In the genomic region with DNA sequence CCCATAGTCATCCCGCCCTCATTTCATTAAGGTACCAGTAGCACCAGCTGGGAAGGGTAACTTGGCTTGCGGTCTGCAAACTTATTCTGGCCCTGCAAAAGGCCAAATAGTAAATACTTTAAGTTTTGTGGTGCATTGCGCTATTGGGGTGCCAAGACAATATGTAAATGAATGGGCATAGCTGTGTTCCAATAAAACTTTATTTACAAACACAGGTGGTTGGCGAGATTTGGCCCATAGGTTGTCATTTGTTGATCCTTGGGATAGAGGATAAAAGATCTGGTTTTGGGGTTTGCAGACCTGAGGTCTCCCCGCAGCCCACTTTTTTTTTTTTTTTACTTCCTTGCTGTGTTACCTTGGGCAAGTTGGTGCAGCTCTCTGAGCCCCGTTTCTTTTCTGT, we compare ENCODE assay signal across 8 cellular contexts.
"Had no signal": no experiment of that assay in that cellular context is flagged by ENCODE, and none has a peak within 500 bp of the region (broad histone marks: within the 10 kb centered on the region; RNA-seq: fewer than 3 reads in every experiment).

No MANE protein-coding gene starts in this region.

- H3K27ac Mint-ChIP-seq: GM23338, H9 had no signal

- FAIRE-seq: H1, H54, HTR-8/SVneo had no signal

- DNase-seq: H9, HCEC 1CT, IMR-90, KBM-7 had no signal

- H3K4me3 Mint-ChIP-seq: GM23338, H9 had no signal

- H3K4me3 ChIP-seq: GM23338 had no signal
